16 cellular contexts compared by ENCODE assay signal in the genomic region with DNA sequence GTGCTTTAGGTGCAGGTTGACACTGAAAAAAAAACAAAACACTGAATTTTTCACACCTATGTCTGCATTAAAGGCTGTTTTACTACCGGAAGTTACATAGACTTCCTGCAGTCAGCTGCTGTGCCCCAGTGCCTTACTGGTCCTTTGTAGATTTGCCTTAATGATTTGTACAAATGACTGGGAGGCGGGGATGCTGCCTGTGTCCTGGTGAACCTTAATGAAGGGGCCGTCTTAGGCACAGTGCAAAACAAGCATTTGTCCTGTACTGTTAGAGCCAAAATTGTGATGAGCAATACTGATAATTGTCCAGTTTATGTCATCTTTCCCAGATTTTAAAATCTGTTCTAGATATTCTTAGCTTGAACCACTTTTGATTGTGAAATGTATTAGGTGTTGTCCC.
DNase-seq lines count a peak whose midpoint lies in the region; ATAC-seq, FAIRE-seq and TF ChIP-seq lines count a peak whose summit lies in the region.
"Had no signal": no experiment of that assay in that cellular context is flagged by ENCODE, and none has a peak within 500 bp of the region (broad histone marks: within the 10 kb centered on the region; RNA-seq: fewer than 3 reads in every experiment).

No MANE protein-coding gene starts in this region.

- peaks cover 3% of the 10 kb centered on the region for H3K36me3 ChIP-seq in mammary epithelial cell (ENCODE audit: insufficient read depth, low read length)
- no peaks in the 10 kb centered on the region for H3K36me3 ChIP-seq in mucosa of descending colon (ENCODE audit: low read depth)

- H3K27me3 ChIP-seq in mammary epithelial cell (ENCODE audit: insufficient read depth, low read length) = no peaks in the 10 kb centered on the region
- H3K27me3 ChIP-seq: MG63, upper lobe of left lung had no signal

- dilution Hi-C loops in mammary epithelial cell (cut with HindIII; ENCODE audit: low sequenced_read_pairs) = no loop called here

- no peak overlapping the region for H2AFZ ChIP-seq in mammary epithelial cell (ENCODE audit: low read depth, low read length)

- WGBS in mammary epithelial cell (ENCODE audit: low coverage, missing lambda C conversion rate) = 77% methylated on average over 3 of the region's 3 CpGs

- POLR2A ChIA-PET in activated CD4-positive, alpha-beta T cell treated with anti-CD3 and anti-CD28 coated beads for 36 hours (lab: Charles Lee) = interaction anchor here (0.6 kb wide), 1 partner anchor 739 kb away, joined by 5 read pairs; no protein-coding TSS in a partner anchor

- BruUV-seq in mammary epithelial cell (replicated peaks; lab: Mats Ljungman, UMichigan) = TSS peak; percentile 2

- H3K4me2 ChIP-seq in mammary epithelial cell (ENCODE audit: insufficient read depth, low read depth, low read length) = no peak overlapping the region

- no peaks in the 10 kb centered on the region for H3K79me2 ChIP-seq in mammary epithelial cell (ENCODE audit: insufficient read depth, low read length)

- H3K4me1 ChIP-seq in mammary epithelial cell (ENCODE audit: insufficient read depth, low read length) = no peaks in the 10 kb centered on the region
- H3K4me1 ChIP-seq in mucosa of descending colon (ENCODE audit: low read depth) = no peaks in the 10 kb centered on the region

- CTCF ChIA-PET in activated CD4-positive, alpha-beta T cell treated with anti-CD3 and anti-CD28 coated beads for 36 hours (lab: Charles Lee) = interaction anchor here (0.7 to 1.0 kb wide), 2 partner anchors 14 to 86 kb away, joined by 3 read pairs; no protein-coding TSS in a partner anchor
- CTCF ChIA-PET in mammary epithelial cell (lab: Charles Lee; ENCODE audit: low non-redundant PET) = no interaction called here

- H3K27ac Mint-ChIP-seq in activated CD4-positive, alpha-beta T cell treated with anti-CD3 and anti-CD28 coated beads for 36 hours = peak overlapping the region; percentile 63
- H3K27ac Mint-ChIP-seq in stimulated activated memory B cell treated with anti-CD40 and anti-IgM and Interleukin-4, amounts not matched to agents 10 μg/mL and 1 μg/mL and 100 μg/mL, for 72 hours = no peak overlapping the region
- H3K27ac Mint-ChIP-seq: activated CD4-positive, alpha-beta T cell treated with anti-CD3 and anti-CD28 coated beads, Interleukin-2, amount 10 ng/mL, durations not matched to agents 24 days and 14 days had no signal

- TF ChIP-seq CTCF in mammary epithelial cell (conservative IDR thresholded peaks at IDR 0.05 in 1 of 2, IDR thresholded peaks at IDR 0.05 in 1 of 2; ENCODE audit: extremely low read depth in 1 of 2, insufficient read depth in 1 of 2, low read depth in 1 of 2, low read length in 2 of 2) (no peak), mucosa of descending colon (IDR thresholded peaks at IDR 0.05) (no peak)

- no peak overlapping the region for H3K27ac ChIP-seq in mammary epithelial cell (ENCODE audit: insufficient read depth, low read depth, low read length)

- H3K36me3 Mint-ChIP-seq in activated CD4-positive, alpha-beta T cell treated with anti-CD3 and anti-CD28 coated beads for 36 hours (ENCODE audit: low read depth) = peaks cover 8% of the 10 kb centered on the region
- peaks cover 49% of the 10 kb centered on the region for H3K36me3 Mint-ChIP-seq in stimulated activated memory B cell treated with anti-CD40 and anti-IgM and Interleukin-4, amounts not matched to agents 10 μg/mL and 1 μg/mL and 100 μg/mL, for 72 hours

- no peaks in the 10 kb centered on the region for H3K27me3 Mint-ChIP-seq in activated CD4-positive, alpha-beta T cell treated with anti-CD3 and anti-CD28 coated beads for 36 hours
- H3K27me3 Mint-ChIP-seq in stimulated activated memory B cell treated with anti-CD40 and anti-IgM and Interleukin-4, amounts not matched to agents 10 μg/mL and 1 μg/mL and 100 μg/mL, for 72 hours = no peaks in the 10 kb centered on the region
- H3K27me3 Mint-ChIP-seq: activated CD4-positive, alpha-beta T cell treated with anti-CD3 and anti-CD28 coated beads, Interleukin-2, amount 10 ng/mL, durations not matched to agents 24 days and 14 days had no signal

- H3K9me3 ChIP-seq in mammary epithelial cell (replicated peaks; ENCODE audit: insufficient read depth, low read length) (no peaks in the 10 kb centered on the region), mucosa of descending colon (no peaks in the 10 kb centered on the region)
- H3K9me3 ChIP-seq: MG63, upper lobe of left lung had no signal

- no peaks in the 10 kb centered on the region for H3K9me3 Mint-ChIP-seq in activated CD4-positive, alpha-beta T cell treated with anti-CD3 and anti-CD28 coated beads for 36 hours (ENCODE audit: low read depth)
- H3K9me3 Mint-ChIP-seq in stimulated activated memory B cell treated with anti-CD40 and anti-IgM and Interleukin-4, amounts not matched to agents 10 μg/mL and 1 μg/mL and 100 μg/mL, for 72 hours = no peaks in the 10 kb centered on the region
- H3K9me3 Mint-ChIP-seq: activated CD4-positive, alpha-beta T cell treated with anti-CD3 and anti-CD28 coated beads, Interleukin-2, amount 10 ng/mL, durations not matched to agents 24 days and 14 days had no signal

- H3K4me1 Mint-ChIP-seq in activated CD4-positive, alpha-beta T cell treated with anti-CD3 and anti-CD28 coated beads for 36 hours = peaks cover 9% of the 10 kb centered on the region
- H3K4me1 Mint-ChIP-seq in stimulated activated memory B cell treated with anti-CD40 and anti-IgM and Interleukin-4, amounts not matched to agents 10 μg/mL and 1 μg/mL and 100 μg/mL, for 72 hours = no peaks in the 10 kb centered on the region

- DNase-seq in activated CD4-positive, alpha-beta T cell treated with anti-CD3 and anti-CD28 coated beads for 36 hours = peak; percentile 11
- no peak for DNase-seq in activated CD4-positive, alpha-beta T cell treated with anti-CD3 and anti-CD28 coated beads, Interleukin-2, amount 50 U/mL, for 4 hours
- DNase-seq in GM18507 (ENCODE audit: extremely low spot score, insufficient read length, low read depth) (peak; percentile 5), mammary epithelial cell (no peak), mucosa of descending colon (no peak), NCI-H1436 treated with DMSO at 0.1 percent for 48 hours (lab: John Stamatoyannopoulos, UW) (no peak)
- DNase-seq: activated CD4-positive, alpha-beta T cell treated with anti-CD3 and anti-CD28 coated beads, Interleukin-2, amount 10 ng/mL, durations not matched to agents 24 days and 14 days; GF-D8; head of caudate nucleus; left cardiac atrium; MG63; upper lobe of left lung had no signal

- in situ Hi-C loops in mammary epithelial cell (cut with MboI; ENCODE audit: low sequenced_read_pairs in 2 of 2) = no loop called here

- peak; percentile 47 for ATAC-seq in activated CD4-positive, alpha-beta T cell treated with anti-CD3 and anti-CD28 coated beads for 36 hours
- ATAC-seq in mucosa of descending colon (peak; percentile 30), esophagus mucosa (no peak)
- ATAC-seq in stimulated activated memory B cell treated with anti-CD40 and anti-IgM and Interleukin-4, amounts not matched to agents 10 μg/mL and 1 μg/mL and 100 μg/mL, for 72 hours = no peak

- H4K20me1 ChIP-seq in mammary epithelial cell (ENCODE audit: insufficient read depth, low read length) = no peaks in the 10 kb centered on the region

- no peak overlapping the region for H3K4me3 Mint-ChIP-seq in activated CD4-positive, alpha-beta T cell treated with anti-CD3 and anti-CD28 coated beads for 36 hours
- H3K4me3 Mint-ChIP-seq in stimulated activated memory B cell treated with anti-CD40 and anti-IgM and Interleukin-4, amounts not matched to agents 10 μg/mL and 1 μg/mL and 100 μg/mL, for 72 hours = no peak overlapping the region
- H3K4me3 Mint-ChIP-seq: activated CD4-positive, alpha-beta T cell treated with anti-CD3 and anti-CD28 coated beads, Interleukin-2, amount 10 ng/mL, durations not matched to agents 24 days and 14 days had no signal

- intact Hi-C loops in activated CD4-positive, alpha-beta T cell treated with anti-CD3 and anti-CD28 coated beads for 36 hours (cut with DNase I, micrococcal nuclease) = loop anchor here (1.0 kb wide), 2 partner anchors 11 to 12 kb away; no protein-coding TSS in a partner anchor
- intact Hi-C loops in mammary epithelial cell (cut with micrococcal nuclease) (no loop called here), mucosa of descending colon (cut with DNase I, micrococcal nuclease) (no loop called here)

- H3K4me3 ChIP-seq in mammary epithelial cell (replicated peaks in 1 of 3; ENCODE audit: insufficient read depth in 1 of 3, low read depth in 2 of 3, low read length in 3 of 3) (no peak overlapping the region), mucosa of descending colon (no peak overlapping the region)
- H3K4me3 ChIP-seq: MG63, upper lobe of left lung had no signal

- peak; percentile 5 for FAIRE-seq in GM18507 (lab: Jason Lieb, UNC)
- FAIRE-seq: A204.1, H54 had no signal

- no peak overlapping the region for H3K9ac ChIP-seq in mammary epithelial cell (ENCODE audit: insufficient read depth, low read length)

Comparison
In these comparisons a context has a peak if more than half of its experiments do, and no peak if none do; other contexts are left out.
1. DNase-seq: peak in activated CD4-positive, alpha-beta T cell treated with anti-CD3 and anti-CD28 coated beads for 36 hours (single experiment) and GM18507 (single experiment); none in activated CD4-positive, alpha-beta T cell treated with anti-CD3 and anti-CD28 coated beads, Interleukin-2, amount 50 U/mL, for 4 hours (0 of 2), mammary epithelial cell (single experiment), mucosa of descending colon (0 of 3) and NCI-H1436 treated with DMSO at 0.1 percent for 48 hours (single experiment).
2. ATAC-seq: peak in activated CD4-positive, alpha-beta T cell treated with anti-CD3 and anti-CD28 coated beads for 36 hours (single experiment) and mucosa of descending colon (single experiment); none in stimulated activated memory B cell treated with anti-CD40 and anti-IgM and Interleukin-4, amounts not matched to agents 10 μg/mL and 1 μg/mL and 100 μg/mL, for 72 hours (single experiment) and esophagus mucosa (single experiment).
3. intact Hi-C loops: an anchor here in activated CD4-positive, alpha-beta T cell treated with anti-CD3 and anti-CD28 coated beads for 36 hours (1.0 kb wide); none called in mammary epithelial cell and mucosa of descending colon.